ENCODE assay signal across 9 cellular contexts in the genomic region with DNA sequence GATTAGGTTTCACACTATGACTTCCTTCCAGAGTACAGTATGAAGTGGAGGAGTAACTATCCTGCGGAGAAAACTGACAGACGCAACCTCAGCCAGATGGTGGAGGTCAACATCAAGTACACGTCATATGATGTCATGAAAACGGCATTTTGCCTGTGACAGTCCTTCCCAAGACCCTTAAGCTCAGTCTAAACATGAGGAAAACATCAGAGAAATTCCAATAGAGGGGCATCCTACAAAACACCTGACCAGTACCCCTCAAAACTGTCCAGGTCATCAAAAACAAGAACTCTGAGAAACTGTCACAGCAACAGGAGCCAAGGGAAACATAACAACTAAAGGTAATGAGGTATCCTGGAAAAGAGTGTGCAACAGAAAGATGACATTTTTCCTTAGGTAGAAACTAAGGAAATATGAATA. TPM values are rescaled to one million over a fixed set of nuclear protein-coding genes. Genes with fewer than 3 reads are reported as not detected.
A peak's percentile ranks its signal among the peaks of the same experiment; 100 is the strongest.
DNase-seq lines count a peak whose midpoint lies in the region; ATAC-seq and TF ChIP-seq lines count a peak whose summit lies in the region.
"Had no signal": no experiment of that assay in that cellular context is flagged by ENCODE, and none has a peak within 500 bp of the region (broad histone marks: within the 10 kb centered on the region; RNA-seq: fewer than 3 reads in every experiment).

No MANE protein-coding gene starts in this region.

- peak overlapping the region; percentile 94 for H3K4me2 ChIP-seq in PC-3 (ENCODE audit: low read length)

- no peaks in the 10 kb centered on the region for H4K20me1 ChIP-seq in PC-3 (ENCODE audit: low read length)

- no peak overlapping the region for H3K27ac Mint-ChIP-seq in activated T-cell treated with anti-CD3 and anti-CD28 coated beads, Interleukin-2, amount 50 U/mL, for 72 hours
- peak overlapping the region; percentile 25 for H3K27ac Mint-ChIP-seq in stimulated activated naive B cell treated with anti-CD40 and anti-IgM and Interleukin-4, amounts not matched to agents 10 μg/mL and 1 μg/mL and 100 μg/mL, for 72 hours
- no peak overlapping the region for H3K27ac Mint-ChIP-seq in activated naive CD4-positive, alpha-beta T cell treated with anti-CD3 and anti-CD28 coated beads, Interleukin-2, amount 50 U/mL, for 72 hours

- no peak overlapping the region for H2AFZ ChIP-seq in PC-3 (ENCODE audit: low read length)

- no peaks in the 10 kb centered on the region for H3K27me3 ChIP-seq in PC-3 (ENCODE audit: low read length)

- H3K9me2 ChIP-seq in PC-3 (replicated peaks; ENCODE audit: low read length): no peaks in the 10 kb centered on the region

- peaks cover 7% of the 10 kb centered on the region for H3F3A ChIP-seq in PC-3 (ENCODE audit: low read length, unreplicated experiment)

- peaks cover 50% of the 10 kb centered on the region for H3K4me1 Mint-ChIP-seq in activated T-cell treated with anti-CD3 and anti-CD28 coated beads, Interleukin-2, amount 50 U/mL, for 72 hours (ENCODE audit: low read depth)
- peaks cover 28 to 65% of the 10 kb centered on the region in 2 donors for H3K4me1 Mint-ChIP-seq in stimulated activated naive B cell treated with anti-CD40 and anti-IgM and Interleukin-4, amounts not matched to agents 10 μg/mL and 1 μg/mL and 100 μg/mL, for 72 hours

- H3K9me3 Mint-ChIP-seq in activated T-cell treated with anti-CD3 and anti-CD28 coated beads, Interleukin-2, amount 50 U/mL, for 72 hours: no peaks in the 10 kb centered on the region
- no peaks in the 10 kb centered on the region for H3K9me3 Mint-ChIP-seq in stimulated activated naive B cell treated with anti-CD40 and anti-IgM and Interleukin-4, amounts not matched to agents 10 μg/mL and 1 μg/mL and 100 μg/mL, for 72 hours
- no peaks in the 10 kb centered on the region for H3K9me3 Mint-ChIP-seq in activated naive CD4-positive, alpha-beta T cell treated with anti-CD3 and anti-CD28 coated beads, Interleukin-2, amount 50 U/mL, for 72 hours
- H3K9me3 Mint-ChIP-seq: central memory CD8-positive, alpha-beta T cell had no signal

- no peak for ATAC-seq in activated T-cell treated with anti-CD3 and anti-CD28 coated beads, Interleukin-2, amount 50 U/mL, for 72 hours (replicated peaks in 1 of 2)
- no peak for ATAC-seq in PC-3
- ATAC-seq in stimulated activated naive B cell treated with anti-CD40 and anti-IgM and Interleukin-4, amounts not matched to agents 10 μg/mL and 1 μg/mL and 100 μg/mL, for 72 hours (replicated peaks): no peak
- no peak for ATAC-seq in activated naive CD4-positive, alpha-beta T cell treated with anti-CD3 and anti-CD28 coated beads, Interleukin-2, amount 50 U/mL, for 72 hours

- 0 out of 2 replicates have a peak, but pooled peaks cover 1% of the 10 kb centered on the region for H3K36me3 ChIP-seq in PC-3 (ENCODE audit: low read depth, low read length)

- POLR2A ChIA-PET in PC-3 (lab: Charles Lee; ENCODE audit: unreplicated experiment): interaction anchor here (0.6 to 0.7 kb wide), 2 partner anchors 179 to 943 kb away, joined by 3 to 4 read pairs; no protein-coding TSS in a partner anchor

- BruUV-seq in PC-3 (replicated peaks; lab: Mats Ljungman, UMichigan): no TSS peak

- peaks cover 55% of the 10 kb centered on the region for H3K79me2 ChIP-seq in PC-3 (ENCODE audit: low read length)

- peak overlapping the region; percentile 20 for H3K27ac ChIP-seq in PC-3 (ENCODE audit: low read length)
- H3K27ac ChIP-seq in epithelial cell of prostate: peak overlapping the region; percentile 97

- H3K27me3 Mint-ChIP-seq in activated T-cell treated with anti-CD3 and anti-CD28 coated beads, Interleukin-2, amount 50 U/mL, for 72 hours (ENCODE audit: low read depth): no peaks in the 10 kb centered on the region
- no peaks in the 10 kb centered on the region for H3K27me3 Mint-ChIP-seq in stimulated activated naive B cell treated with anti-CD40 and anti-IgM and Interleukin-4, amounts not matched to agents 10 μg/mL and 1 μg/mL and 100 μg/mL, for 72 hours
- H3K27me3 Mint-ChIP-seq: central memory CD8-positive, alpha-beta T cell had no signal

- no peak for DNase-seq in activated T-cell treated with anti-CD3 and anti-CD28 coated beads, Interleukin-2, amount 50 U/mL, for 72 hours
- no peak for DNase-seq in activated T-cell treated with anti-CD3 and anti-CD28 coated beads for 4 hours
- DNase-seq in PC-3: no peak
- DNase-seq in epithelial cell of prostate (ENCODE audit: low read depth, low spot score): no peak
- DNase-seq in stimulated activated naive B cell treated with anti-CD40 and anti-IgM and Interleukin-4, amounts not matched to agents 10 μg/mL and 1 μg/mL and 100 μg/mL, for 72 hours: no peak
- DNase-seq in occipital lobe (lab: John Stamatoyannopoulos, UW): no peak
- DNase-seq in NCI-H1930 (lab: John Stamatoyannopoulos, UW): no peak
- no peak for DNase-seq in activated naive CD4-positive, alpha-beta T cell treated with anti-CD3 and anti-CD28 coated beads, Interleukin-2, amount 50 U/mL, for 72 hours (ENCODE audit: low spot score in 2 of 2)

- H3K4me3 Mint-ChIP-seq in activated T-cell treated with anti-CD3 and anti-CD28 coated beads, Interleukin-2, amount 50 U/mL, for 72 hours: peak overlapping the region; percentile 29 to 54
- H3K4me3 Mint-ChIP-seq in stimulated activated naive B cell treated with anti-CD40 and anti-IgM and Interleukin-4, amounts not matched to agents 10 μg/mL and 1 μg/mL and 100 μg/mL, for 72 hours: peak overlapping the region in 1 of 2 donors; percentile 36

- TF ChIP-seq CTCF in PC-3 (conservative IDR thresholded peaks at IDR 0.05; ENCODE audit: low read depth, low read length): no peak

- no peaks in the 10 kb centered on the region for H3K9me3 ChIP-seq in PC-3 (ENCODE audit: low read length)

- no peak overlapping the region; the same call in 1 of the 2 replicates for H3K4me3 ChIP-seq in PC-3 (ENCODE audit: low read length)

- H3K4me1 ChIP-seq in PC-3 (ENCODE audit: insufficient read depth, low read length): peaks cover 29% of the 10 kb centered on the region

- H3K36me3 Mint-ChIP-seq in activated T-cell treated with anti-CD3 and anti-CD28 coated beads, Interleukin-2, amount 50 U/mL, for 72 hours (ENCODE audit: insufficient read depth in 2 of 2): peaks cover 4 to 12% of the 10 kb centered on the region in 2 donors
- H3K36me3 Mint-ChIP-seq in stimulated activated naive B cell treated with anti-CD40 and anti-IgM and Interleukin-4, amounts not matched to agents 10 μg/mL and 1 μg/mL and 100 μg/mL, for 72 hours: peaks cover 19 to 34% of the 10 kb centered on the region in 2 donors
- H3K36me3 Mint-ChIP-seq in activated naive CD4-positive, alpha-beta T cell treated with anti-CD3 and anti-CD28 coated beads, Interleukin-2, amount 50 U/mL, for 72 hours: peaks cover 15 to 24% of the 10 kb centered on the region in 2 donors

- intact Hi-C loops in PC-3 (cut with micrococcal nuclease): no loop called here

- no peak overlapping the region for H3K9ac ChIP-seq in PC-3 (ENCODE audit: low read length)

- CTCF ChIA-PET in PC-3 (lab: Charles Lee): interaction anchor here (0.6 kb wide), 1 partner anchor 184 kb away, joined by 3 read pairs; no protein-coding TSS in a partner anchor

RNA-seq across cellular contexts. Expression of gene RNU4ATAC, which starts 1.7 kb away (rescaled TPM):
- not detected for total RNA-seq in activated T-cell treated with anti-CD3 and anti-CD28 coated beads, Interleukin-2, amount 50 U/mL, for 72 hours
- total RNA-seq in PC-3 (2014; rRNA removed) (not detected in 2 replicates), occipital lobe (under 0.01 TPM)
- not detected for total RNA-seq in activated naive CD4-positive, alpha-beta T cell treated with anti-CD3 and anti-CD28 coated beads, Interleukin-2, amount 50 U/mL, for 72 hours
